In the genomic region with DNA sequence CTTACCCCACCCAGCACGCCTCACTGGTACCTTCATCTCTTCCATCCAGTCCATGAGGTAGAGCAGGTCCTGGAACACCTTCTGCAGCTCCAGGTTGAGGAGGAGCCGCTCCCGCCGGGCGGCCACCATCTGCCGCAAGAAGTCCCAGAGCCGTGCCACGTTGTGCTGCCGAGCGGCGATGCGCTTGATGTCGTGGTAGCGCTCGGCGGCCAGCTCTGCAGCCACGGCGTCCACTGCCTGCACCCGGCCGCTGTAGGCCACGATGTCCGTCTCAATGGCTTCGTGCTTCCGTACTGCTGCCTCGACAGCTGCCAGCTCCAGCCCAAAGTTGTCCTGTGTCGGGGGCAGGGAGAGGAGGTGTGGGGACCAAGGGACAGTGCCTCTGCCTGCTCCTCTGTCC, we compare ENCODE assay signal across 20 cellular contexts. TPM values are rescaled to one million over a fixed set of nuclear protein-coding genes. Genes with fewer than 3 reads are reported as not detected.
A peak's percentile ranks its signal among the peaks of the same experiment; 100 is the strongest.
DNase-seq lines count a peak whose midpoint lies in the region; ATAC-seq, FAIRE-seq and TF ChIP-seq lines count a peak whose summit lies in the region.
"Had no signal": no experiment of that assay in that cellular context is flagged by ENCODE, and none has a peak within 500 bp of the region (broad histone marks: within the 10 kb centered on the region; RNA-seq: fewer than 3 reads in every experiment).

No MANE protein-coding gene starts in this region.

- POLR2A ChIA-PET in K562 (lab: Yijun Ruan, JAX), result interaction anchor here (0.5 to 1.6 kb wide), 2 partner anchors 16 to 50 kb away, joined by 3 to 4 read pairs; no protein-coding TSS in a partner anchor

- no peak overlapping the region for H2BK120ac ChIP-seq in H9 (ENCODE audit: low read depth, low read length, poor library complexity, severe bottlenecking)
- H2BK120ac ChIP-seq in mesenchymal stem cell (ENCODE audit: low read depth, low read length), result no peak overlapping the region

- H3K14ac ChIP-seq in H9 (ENCODE audit: insufficient read depth, low read length) (no peak overlapping the region; the same call in 1 of the 2 replicates), mesenchymal stem cell (ENCODE audit: low read length in 2 of 2) (no peak overlapping the region)

- H3K4me1 Mint-ChIP-seq in H9, result no peaks in the 10 kb centered on the region
- H3K4me1 Mint-ChIP-seq: GM23338 had no signal

- no peak for FAIRE-seq in K562 (lab: Jason Lieb, UNC)
- FAIRE-seq: A204.1, D721Med, G401.6, H54 had no signal

- no peak for TF ChIP-seq RAD21 in K562 (CRISPR knock-in tag; conservative IDR thresholded peaks at IDR 0.05 in 1 of 2, IDR thresholded peaks at IDR 0.05 in 1 of 2)

- H3K18ac ChIP-seq in H9 (ENCODE audit: insufficient read length, low read depth, low read length) (no peak overlapping the region), mesenchymal stem cell (ENCODE audit: low read depth in 1 of 2, low read length in 2 of 2) (no peak overlapping the region)

- no peak overlapping the region for H3K4me3 Mint-ChIP-seq in H9
- H3K4me3 Mint-ChIP-seq: CD8-positive, alpha-beta memory T cell; GM23338; HFFc6 had no signal

- no peak for TF ChIP-seq EP300 in K562 (IDR thresholded peaks at IDR 0.05; ENCODE audit: low read length)

- H3K9me3 Mint-ChIP-seq in H9, result no peaks in the 10 kb centered on the region
- H3K9me3 Mint-ChIP-seq: CD4-positive, CD25-positive, alpha-beta regulatory T cell; CD8-positive, alpha-beta memory T cell; GM23338; HFFc6 had no signal

- TF ChIP-seq POLR2A in K562 (conservative IDR thresholded peaks at IDR 0.05), result no peak

- no peak overlapping the region for H3K23ac ChIP-seq in H9 (ENCODE audit: insufficient read length, low read depth, low read length)
- H3K23ac ChIP-seq in mesenchymal stem cell (ENCODE audit: low read length in 2 of 2), result no peak overlapping the region

- H3K56ac ChIP-seq in H9 (ENCODE audit: insufficient read length, low read depth, low read length), result no peak overlapping the region

- no peaks in the 10 kb centered on the region for H3K9me1 ChIP-seq in K562 (ENCODE audit: control insufficient read depth, insufficient read depth, low read length)

- H2BK20ac ChIP-seq in H9 (ENCODE audit: low read depth, low read length, poor library complexity, severe bottlenecking), result no peak overlapping the region

- no peak overlapping the region for H3K4me2 ChIP-seq in H9 (ENCODE audit: insufficient read depth, insufficient read length, low read length)
- H3K4me2 ChIP-seq in K562 (ENCODE audit: insufficient read depth, low read length), result no peak overlapping the region
- H3K4me2 ChIP-seq in mesenchymal stem cell (ENCODE audit: low read length, poor library complexity, severe bottlenecking), result no peak overlapping the region
- H3K4me2 ChIP-seq: GM23338 had no signal

- intact Hi-C loops in K562 (cut with micrococcal nuclease), result no loop called here

- in situ Hi-C loops in K562 (cut with MboI), result no loop called here

- WGBS in H9 (ENCODE audit: extremely low coverage, insufficient read length, low lambda C conversion rate), result no CpG with 5 or more reads among the region's 26 CpGs
- 93% methylated on average over 22 of the region's 26 CpGs for WGBS in K562 (ENCODE audit: insufficient coverage, low coverage, missing lambda C conversion rate)
- WGBS in mesenchymal stem cell, result 97% methylated on average over 24 of the region's 26 CpGs

- H4K20me1 ChIP-seq in H9 (ENCODE audit: control insufficient read depth, insufficient read depth, insufficient read length) (no peaks in the 10 kb centered on the region), K562 (replicated peaks; ENCODE audit: control insufficient read depth, insufficient read depth, low read length) (no peaks in the 10 kb centered on the region)

- no TSS peak for BruUV-seq in K562 (replicated peaks; lab: Mats Ljungman, UMichigan)

- H3K9ac ChIP-seq in H9 (ENCODE audit: extremely low read depth, insufficient read length, low read length), result no peak overlapping the region
- H3K9ac ChIP-seq in K562 (ENCODE audit: insufficient read depth in 1 of 2, low read depth in 2 of 2, low read length in 2 of 2), result peak overlapping the region in 1 of 2 experiments; percentile 26; a peak in 1 of 4 replicates
- no peak overlapping the region for H3K9ac ChIP-seq in mesenchymal stem cell (ENCODE audit: low read length)

- H3K4ac ChIP-seq in H9 (ENCODE audit: low read depth, low read length), result no peak overlapping the region
- no peak overlapping the region for H3K4ac ChIP-seq in mesenchymal stem cell (ENCODE audit: low read depth in 1 of 2, low read length in 2 of 2)

- H2AFZ ChIP-seq in H9 (ENCODE audit: low read length) (no peak overlapping the region), K562 (ENCODE audit: low read depth, low read length) (no peak overlapping the region), mesenchymal stem cell (ENCODE audit: low read depth, low read length) (no peak overlapping the region)
- H2AFZ ChIP-seq: GM23338 had no signal

- H3K4me1 ChIP-seq in H9 (ENCODE audit: insufficient read depth, low read length) (no peaks in the 10 kb centered on the region), K562 (replicated peaks in 1 of 2; ENCODE audit: control insufficient read depth in 2 of 2, insufficient read depth in 2 of 2, low read length in 2 of 2) (peaks cover under 1 to 32% of the 10 kb centered on the region in 2 experiments; a peak in 4 of 5 replicates), mesenchymal stem cell (ENCODE audit: control insufficient read depth, insufficient read depth, low read depth, low read length) (peaks cover 6% of the 10 kb centered on the region)
- H3K4me1 ChIP-seq: BE2C had no signal

- H3K9me3 ChIP-seq in H9 (ENCODE audit: control insufficient read depth, low read depth, low read length) (no peaks in the 10 kb centered on the region), K562 (replicated peaks; ENCODE audit: control insufficient read depth, insufficient read depth, low read depth, low read length) (no peaks in the 10 kb centered on the region), mesenchymal stem cell (ENCODE audit: control insufficient read depth, low read length) (no peaks in the 10 kb centered on the region)
- H3K9me3 ChIP-seq: BE2C had no signal

- H2AK5ac ChIP-seq in H9 (ENCODE audit: insufficient read length, low read length) (no peak overlapping the region), mesenchymal stem cell (ENCODE audit: low read length, severe bottlenecking) (no peak overlapping the region)

- H4K5ac ChIP-seq in H9 (ENCODE audit: insufficient read length, low read depth, low read length), result no peak overlapping the region

- H3K27me3 Mint-ChIP-seq in H9 (ENCODE audit: low read depth), result no peaks in the 10 kb centered on the region
- H3K27me3 Mint-ChIP-seq: CD4-positive, CD25-positive, alpha-beta regulatory T cell had no signal

- H3T11ph ChIP-seq in H9 (ENCODE audit: low read length), result no peak overlapping the region

- H3K4me3 ChIP-seq in K562 (no peak overlapping the region), mesenchymal stem cell (ENCODE audit: insufficient read depth in 1 of 2, low read depth in 1 of 2, low read length in 2 of 2) (no peak overlapping the region)
- H3K4me3 ChIP-seq: GM23338 had no signal

- H4K91ac ChIP-seq in H9 (ENCODE audit: insufficient read length, low read depth, low read length) (no peak overlapping the region), mesenchymal stem cell (ENCODE audit: low read length) (no peak overlapping the region)

- H2BK15ac ChIP-seq in H9 (ENCODE audit: low read depth, low read length), result no peak overlapping the region
- H2BK15ac ChIP-seq in mesenchymal stem cell (ENCODE audit: low read depth, poor library complexity, severe bottlenecking), result no peak overlapping the region

- H3K27ac Mint-ChIP-seq in H9, result peak overlapping the region; percentile 40 to 76 (median 49); a peak in 3 of 7 replicates
- H3K27ac Mint-ChIP-seq: CD4-positive, CD25-positive, alpha-beta regulatory T cell; GM23338; HFFc6 had no signal

- H3K79me1 ChIP-seq in H9 (ENCODE audit: insufficient read depth, low read depth, low read length, poor library complexity, severe bottlenecking) (no peaks in the 10 kb centered on the region), mesenchymal stem cell (replicated peaks; ENCODE audit: low read length, poor library complexity, severe bottlenecking) (peaks cover 27% of the 10 kb centered on the region)

- no peak overlapping the region for H3K27ac ChIP-seq in H9 (ENCODE audit: insufficient read length, low read depth, low read length)
- no peak overlapping the region for H3K27ac ChIP-seq in K562 (ENCODE audit: extremely low read depth, low read depth, low read length)
- H3K27ac ChIP-seq in mesenchymal stem cell (ENCODE audit: low read length, poor library complexity, severe bottlenecking), result no peak overlapping the region
- H3K27ac ChIP-seq: HL-60 had no signal

- TF ChIP-seq CTCF in H9 (conservative IDR thresholded peaks at IDR 0.05), result no peak
- TF ChIP-seq CTCF in K562 (IDR thresholded peaks at IDR 0.05 in 2 of 3, conservative IDR thresholded peaks at IDR 0.05 in 1 of 3; ENCODE audit: insufficient read depth in 2 of 3, low read depth in 1 of 3, low read length in 3 of 3), result no peak
- TF ChIP-seq CTCF in GM10266 (IDR thresholded peaks at IDR 0.05; ENCODE audit: control insufficient read depth, insufficient read depth, low read depth, missing control alignments), result no peak

- H2BK5ac ChIP-seq in H9 (ENCODE audit: insufficient read length, low read length), result no peak overlapping the region
- no peak overlapping the region for H2BK5ac ChIP-seq in mesenchymal stem cell (ENCODE audit: low read depth, low read length, poor library complexity, severe bottlenecking)

- no peak overlapping the region for H4K8ac ChIP-seq in H9 (replicated peaks; ENCODE audit: insufficient read length, low read depth, low read length)
- peak overlapping the region; percentile 15 for H4K8ac ChIP-seq in mesenchymal stem cell (ENCODE audit: low read length)

- CTCF ChIA-PET in K562 (lab: Yijun Ruan, JAX; ENCODE audit: low intra/inter-chr PET ratio), result no interaction called here

- H3K27me3 ChIP-seq in H9 (ENCODE audit: insufficient read depth, low read length) (no peaks in the 10 kb centered on the region), K562 (ENCODE audit: control insufficient read depth in 2 of 2, insufficient read depth in 2 of 2, low read length in 2 of 2) (no peaks in the 10 kb centered on the region), mesenchymal stem cell (ENCODE audit: control insufficient read depth in 1 of 2, insufficient read depth in 1 of 2, low read length in 2 of 2) (peaks cover 0 to 8% of the 10 kb centered on the region in 2 experiments)
- H3K27me3 ChIP-seq: BE2C had no signal

- H3K23me2 ChIP-seq in H9 (ENCODE audit: insufficient read length, low read depth, low read length, poor library complexity, severe bottlenecking), result no peaks in the 10 kb centered on the region

- H2BK12ac ChIP-seq in H9 (ENCODE audit: insufficient read length, low read depth, low read length) (no peak overlapping the region), mesenchymal stem cell (ENCODE audit: low read length in 2 of 2) (no peak overlapping the region)

- no peaks in the 10 kb centered on the region for H3K79me2 ChIP-seq in H9 (ENCODE audit: insufficient read depth, low read length)
- no peaks in the 10 kb centered on the region for H3K79me2 ChIP-seq in K562 (ENCODE audit: control insufficient read depth, insufficient read depth, low read length)

- H3K36me3 ChIP-seq in K562 (ENCODE audit: control insufficient read depth, insufficient read depth, low read length) (peaks cover 53% of the 10 kb centered on the region; the same call in 2 of the 3 replicates), mesenchymal stem cell (ENCODE audit: control insufficient read depth in 1 of 2, insufficient read depth in 2 of 2, low read depth in 1 of 2, low read length in 2 of 2) (peaks cover 0 to 73% of the 10 kb centered on the region in 2 experiments)

- ATAC-seq in K562, result no peak
- no peak for ATAC-seq in HG03108 (IDR thresholded peaks at IDR 0.05; ENCODE audit: unreplicated experiment)
- ATAC-seq: GM23338, HCT116 had no signal

- DNase-seq in H9 (no peak), K562 (ENCODE audit: extremely low read depth in 1 of 4, low spot score in 3 of 4) (no peak), mesenchymal stem cell (no peak), GM10266 (ENCODE audit: extremely low spot score) (no peak), NCI-H345 treated with DMSO at 0.1 percent for 48 hours (lab: John Stamatoyannopoulos, UW; ENCODE audit: unreplicated experiment) (no peak)
- DNase-seq: ACHN; BE2C; C1 segment of cervical spinal cord; CD4-positive, CD25-positive, alpha-beta regulatory T cell; CD8-positive, alpha-beta memory T cell; COR-L47; HFFc6 had no signal

- peaks cover 17 to 73% (median 64%) of the 10 kb centered on the region in 3 experiments; a peak in 6 of 7 replicates for H3K36me3 Mint-ChIP-seq in H9 (ENCODE audit: insufficient read depth in 1 of 3, low read depth in 3 of 3)
- H3K36me3 Mint-ChIP-seq: CD4-positive, CD25-positive, alpha-beta regulatory T cell; CD8-positive, alpha-beta memory T cell had no signal

RNA-seq across cellular contexts. Expression of a gene that starts 21.5 kb away (rescaled TPM):
- total RNA-seq in H9 (2021) (80.4 and 84.8 TPM in 2 replicates), K562 (2014; rRNA removed) (56.5 and 65.5 TPM in 2 replicates), K562 (2014; rRNA removed; fragmentation: Illumina TruSeq; extraction: Trizol) (9.2 and 15.2 TPM in 2 replicates), K562 (2015; rRNA removed; fragmentation: Illumina TruSeq; extraction: Trizol) (25.5 and 25.6 TPM in 2 replicates), K562 (2021) (50.0 and 55.6 TPM in 2 replicates)
- 38.7 and 79.0 TPM in 2 replicates for total RNA-seq in K562 (2011; cell fraction: chromatin; rRNA removed; ENCODE audit: low replicate concordance)
- 36.8 and 51.9 TPM in 2 replicates for total RNA-seq in K562 (2011; cell fraction: nucleolus; rRNA removed)
- total RNA-seq in K562 (2011; cell fraction: nucleoplasm; rRNA removed), result 19.7 and 37.4 TPM in 2 replicates
- polyA plus RNA-seq in K562 (2011; rRNA removed) (12.1 and 15.3 TPM in 2 replicates), K562 (2014; fragmentation: Illumina TruSeq; extraction: Trizol) (19.7 and 33.5 TPM in 2 replicates), K562 (2014; fragmentation: Nextera tagmentation; extraction: Ambion mirVana) (under 1 TPM; 0.38 to 0.49 TPM), K562 (2014; rRNA removed) (31.4 and 33.3 TPM in 2 replicates)
- 14.8 and 18.5 TPM in 2 replicates for polyA plus RNA-seq in K562 (2011; cell fraction: cytosol; rRNA removed)
- 45.3 and 54.6 TPM in 2 replicates for polyA plus RNA-seq in K562 (2011; cell fraction: nucleus; rRNA removed)
- polyA plus RNA-seq in K562 (2012), result 34.5 and 42.4 TPM in 2 replicates
- polyA minus RNA-seq in K562 (2011; rRNA and poly(A)+ RNA removed), result 15.2 and 22.3 TPM in 2 replicates
- polyA minus RNA-seq in K562 (2011; cell fraction: cytosol; rRNA and poly(A)+ RNA removed), result 22.2 and 30.1 TPM in 2 replicates
- polyA minus RNA-seq in K562 (2011; cell fraction: nucleus; rRNA and poly(A)+ RNA removed), result 10.4 and 25.8 TPM in 2 replicates
- polyA plus RNA-seq in mesenchymal stem cell (2013, experiment 1 of 2), result 0.14 TPM
- 0.10 TPM for polyA plus RNA-seq in mesenchymal stem cell (2013, experiment 2 of 2)
- polyA plus RNA-seq: CD4-positive, CD25-positive, alpha-beta regulatory T cell; CD8-positive, alpha-beta memory T cell had no signal

RNA-seq across cellular contexts. Expression of a gene that starts 29.8 kb away (rescaled TPM):
- 34.0 and 36.9 TPM in 2 replicates for total RNA-seq in H9 (2021)
- total RNA-seq in K562 (2011; cell fraction: chromatin; rRNA removed; ENCODE audit: low replicate concordance), result 71.9 and 81.9 TPM in 2 replicates
- 44.4 and 49.7 TPM in 2 replicates for total RNA-seq in K562 (2011; cell fraction: nucleolus; rRNA removed)
- 60.9 and 75.6 TPM in 2 replicates for total RNA-seq in K562 (2011; cell fraction: nucleoplasm; rRNA removed)
- 14.6 and 16.1 TPM in 2 replicates for total RNA-seq in K562 (2014; rRNA removed)
- 18.8 and 19.9 TPM in 2 replicates for total RNA-seq in K562 (2014; rRNA removed; fragmentation: Illumina TruSeq; extraction: Trizol)
- 23.3 and 23.8 TPM in 2 replicates for total RNA-seq in K562 (2015; rRNA removed; fragmentation: Illumina TruSeq; extraction: Trizol)
- 16.9 and 17.8 TPM in 2 replicates for total RNA-seq in K562 (2021)
- 39.5 and 39.9 TPM in 2 replicates for polyA plus RNA-seq in K562 (2011; rRNA removed)
- polyA plus RNA-seq in K562 (2011; cell fraction: cytosol; rRNA removed), result 21.2 and 30.5 TPM in 2 replicates
- polyA plus RNA-seq in K562 (2011; cell fraction: nucleus; rRNA removed), result 108 and 136 TPM in 2 replicates
- polyA plus RNA-seq in K562 (2012), result 19.0 and 22.8 TPM in 2 replicates
- 22.4 and 23.7 TPM in 2 replicates for polyA plus RNA-seq in K562 (2014; fragmentation: Illumina TruSeq; extraction: Trizol)
- polyA plus RNA-seq in K562 (2014; fragmentation: Nextera tagmentation; extraction: Ambion mirVana), result 10 to 100 TPM; 29.7 to 32.3 TPM
- polyA plus RNA-seq in K562 (2014; rRNA removed), result 31.7 and 33.0 TPM in 2 replicates
- 25.3 and 29.5 TPM in 2 replicates for polyA minus RNA-seq in K562 (2011; rRNA and poly(A)+ RNA removed)
- polyA minus RNA-seq in K562 (2011; cell fraction: cytosol; rRNA and poly(A)+ RNA removed), result 7.0 and 8.5 TPM in 2 replicates
- polyA minus RNA-seq in K562 (2011; cell fraction: nucleus; rRNA and poly(A)+ RNA removed), result 18.6 and 29.1 TPM in 2 replicates
- 20.3 TPM for polyA plus RNA-seq in mesenchymal stem cell (2013, experiment 1 of 2)
- polyA plus RNA-seq in mesenchymal stem cell (2013, experiment 2 of 2), result 19.6 TPM
